In the genomic region with DNA sequence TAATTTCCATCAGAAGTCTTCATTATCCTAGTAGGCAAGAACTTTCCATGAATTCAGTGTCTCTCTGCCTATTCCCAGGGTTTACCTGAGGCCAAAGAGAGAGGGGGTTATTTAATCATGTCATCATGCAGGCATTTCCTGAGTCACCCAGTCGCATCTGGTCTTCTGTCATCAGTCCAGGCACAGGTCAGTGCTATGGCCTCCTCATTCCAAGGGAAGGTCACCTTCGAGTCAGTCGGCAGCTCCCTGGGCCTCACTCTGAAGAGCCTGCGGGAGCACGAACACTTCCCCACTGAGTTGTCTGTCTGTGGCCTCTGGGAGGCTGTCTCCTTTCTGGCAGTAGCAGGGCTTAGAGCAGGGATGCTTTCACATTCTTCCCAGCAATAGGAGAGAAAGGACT, we compare ENCODE assay signal across 15 cellular contexts. TPM values are rescaled to one million over a fixed set of nuclear protein-coding genes. Genes with fewer than 3 reads are reported as not detected.
DNase-seq lines count a peak whose midpoint lies in the region; ATAC-seq and TF ChIP-seq lines count a peak whose summit lies in the region.
"Had no signal": no experiment of that assay in that cellular context is flagged by ENCODE, and none has a peak within 500 bp of the region (broad histone marks: within the 10 kb centered on the region; RNA-seq: fewer than 3 reads in every experiment).

No MANE protein-coding gene starts in this region.

- peak overlapping the region; percentile 41 for H2AK5ac ChIP-seq in mesendoderm (ENCODE audit: low read length)

- no peaks in the 10 kb centered on the region for H3K27me3 ChIP-seq in mesendoderm (ENCODE audit: insufficient read depth, low read length, poor library complexity)
- no peaks in the 10 kb centered on the region for H3K27me3 ChIP-seq in ovary

- no CpG with 5 or more reads among the region's 5 CpGs for WGBS in mesendoderm (ENCODE audit: extremely low coverage, insufficient coverage, low lambda C conversion rate)
- 49 to 58% (median 51%) methylated on average over 5 of the region's 5 CpGs for WGBS in ovary, 3 donors

- H3K4me2 ChIP-seq in mesendoderm (ENCODE audit: low read length) = no peak overlapping the region

- no peak overlapping the region for H2BK15ac ChIP-seq in mesendoderm (replicated peaks; ENCODE audit: low read depth)

- no peak; the same call in none of the 2 replicates for TF ChIP-seq CTCF in AG09319 (IDR thresholded peaks at IDR 0.05; ENCODE audit: low read depth, low read length)
- peak; percentile 23 for TF ChIP-seq CTCF in choroid plexus epithelial cell (conservative IDR thresholded peaks at IDR 0.05; ENCODE audit: low read depth, low read length)
- no peak for TF ChIP-seq CTCF in ovary (IDR thresholded peaks at IDR 0.05)

- peak overlapping the region; percentile 72 for H3K27ac ChIP-seq in mesendoderm (ENCODE audit: low read depth, low read length)
- no peak overlapping the region for H3K27ac ChIP-seq in ovary
- H3K27ac ChIP-seq: C4-2B had no signal

- no peak overlapping the region for H4K5ac ChIP-seq in mesendoderm (ENCODE audit: low read length)

- peak overlapping the region; percentile 79 for H2BK120ac ChIP-seq in mesendoderm (ENCODE audit: low read depth, low read length)

- TF ChIP-seq POLR2A in ovary (IDR thresholded peaks at IDR 0.05) = no peak

- peak overlapping the region; percentile 40 for H3K56ac ChIP-seq in mesendoderm (ENCODE audit: low read length)

- DNase-seq in AG09319 (ENCODE audit: extremely low read depth, low read depth) = peak; percentile 50
- DNase-seq in LHCN-M2 (ENCODE audit: low read depth) = peak; percentile 65
- peak; percentile 80 for DNase-seq in choroid plexus epithelial cell (ENCODE audit: low read depth)
- peak; percentile 97 for DNase-seq in mesendoderm
- no peak for DNase-seq in NCI-H2227 treated with DMSO at 0.1 percent for 48 hours (lab: John Stamatoyannopoulos, UW)
- no peak for DNase-seq in ovary
- DNase-seq: activated CD8-positive, alpha-beta memory T cell treated with anti-CD3 and anti-CD28 coated beads, Interleukin-2, amount 10 ng/mL, durations not matched to agents 7 days and 5 days; amygdala; Karpas-422; stimulated activated CD4-positive, alpha-beta T cell treated with anti-CD3 and anti-CD28 coated beads, Interleukin-12 subunit alpha, Interleukin-12 subunit beta, amount 100 ng/mL, for 4 hours had no signal

- peak overlapping the region; percentile 36 for H2BK5ac ChIP-seq in mesendoderm (ENCODE audit: low read length)

- intact Hi-C loops in ovary (cut with DNase I) = no loop called here

- H4K8ac ChIP-seq in mesendoderm (ENCODE audit: low read depth, low read length) = no peak overlapping the region

- no peaks in the 10 kb centered on the region for H3K36me3 ChIP-seq in mesendoderm (ENCODE audit: control insufficient read depth, insufficient read depth, low read length)
- H3K36me3 ChIP-seq in ovary = no peaks in the 10 kb centered on the region

- H3K4me3 ChIP-seq in choroid plexus epithelial cell (ENCODE audit: low read depth, low read length) = no peak overlapping the region
- H3K4me3 ChIP-seq in mesendoderm (ENCODE audit: low read length) = no peak overlapping the region
- no peak overlapping the region for H3K4me3 ChIP-seq in ovary
- H3K4me3 ChIP-seq: GM12878 had no signal

- ATAC-seq in HG02852 (IDR thresholded peaks at IDR 0.05; ENCODE audit: unreplicated experiment) = no peak
- no peak for ATAC-seq in activated CD4-positive, CD25-positive, alpha-beta regulatory T cell treated with anti-CD3 and anti-CD28 coated beads, Interleukin-2, amount 50 U/mL, for 24 hours
- ATAC-seq: activated CD8-positive, alpha-beta memory T cell treated with anti-CD3 and anti-CD28 coated beads, Interleukin-2, amount 10 ng/mL, durations not matched to agents 7 days and 5 days; GM12878 had no signal

- H3K79me1 ChIP-seq in mesendoderm (ENCODE audit: low read length) = no peaks in the 10 kb centered on the region

- H3K9me3 ChIP-seq in ovary = no peaks in the 10 kb centered on the region

- H3K9ac ChIP-seq in mesendoderm (ENCODE audit: low read length) = no peak overlapping the region

- no peak for TF ChIP-seq EP300 in ovary (IDR thresholded peaks at IDR 0.05)

- peaks cover 11% of the 10 kb centered on the region for H3K4me1 ChIP-seq in mesendoderm (ENCODE audit: control insufficient read depth, low read depth, low read length)
- H3K4me1 ChIP-seq in ovary (ENCODE audit: insufficient read depth) = no peaks in the 10 kb centered on the region

- H3K23ac ChIP-seq in mesendoderm (ENCODE audit: low read length) = no peak overlapping the region

- H3K79me2 ChIP-seq in mesendoderm (ENCODE audit: control insufficient read depth, insufficient read depth, low read length) = no peaks in the 10 kb centered on the region

- H3K4ac ChIP-seq in mesendoderm (ENCODE audit: low read depth, low read length) = no peak overlapping the region

- H3K18ac ChIP-seq in mesendoderm (ENCODE audit: low read length) = peak overlapping the region; percentile 98

RNA-seq across cellular contexts. Expression of gene LRTM1, which starts 26.2 kb away (rescaled TPM):
- not detected in 2 replicates for total RNA-seq in LHCN-M2 (2014; rRNA removed)
- polyA plus RNA-seq in LHCN-M2 (2012) = not detected
- not detected for polyA plus RNA-seq in mesendoderm (2013, experiment 1 of 2)
- polyA plus RNA-seq in mesendoderm (2013, experiment 2 of 2) = not detected
- not detected for total RNA-seq in ovary
- not detected for polyA plus RNA-seq in ovary
- total RNA-seq: activated CD8-positive, alpha-beta memory T cell treated with anti-CD3 and anti-CD28 coated beads, Interleukin-2, amount 10 ng/mL, durations not matched to agents 7 days and 5 days; GM12878; T-helper 1 cell treated with Interleukin-12 subunit alpha and Interleukin-12 subunit beta and Interleukin-4 antibody, amounts not matched to agents 30 ng/mL and 1 ng/mL, for 36 hours had no signal

Comparison
In these comparisons a context has a peak if more than half of its experiments do, and no peak if none do; other contexts are left out.
1. DNase-seq: peak in AG09319 (single experiment), LHCN-M2 (single experiment), choroid plexus epithelial cell (single experiment) and mesendoderm (single experiment); none in NCI-H2227 treated with DMSO at 0.1 percent for 48 hours (single experiment) and ovary (0 of 5).